In the genomic region with DNA sequence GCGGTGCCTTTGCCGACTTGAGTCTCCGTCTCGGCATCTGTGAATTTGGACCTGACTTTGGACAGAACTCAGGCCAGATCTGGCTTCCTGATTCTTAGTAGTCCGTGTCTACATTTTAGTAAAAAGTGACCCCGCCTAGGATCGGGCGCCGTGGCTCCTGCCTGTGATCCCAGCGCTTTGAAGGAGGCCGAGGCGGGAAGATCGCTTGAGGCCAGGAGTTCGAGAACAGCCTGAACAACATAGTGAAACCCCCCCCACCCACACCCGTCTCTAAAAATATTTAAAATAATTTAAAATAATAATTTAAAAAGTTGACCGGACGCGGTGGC, we compare ENCODE assay signal across 8 cellular contexts. TPM values are rescaled to one million over a fixed set of nuclear protein-coding genes. Genes with fewer than 3 reads are reported as not detected.
DNase-seq lines count a peak whose midpoint lies in the region; ATAC-seq and TF ChIP-seq lines count a peak whose summit lies in the region.

No MANE protein-coding gene starts in this region.

- DNase-seq in cardiac muscle cell (ENCODE audit: low read depth in 1 of 2, low spot score in 1 of 2) (no peak), gastrocnemius medialis (no peak), D341Med (ENCODE audit: low spot score) (no peak), cerebellar nuclear complex (lab: John Stamatoyannopoulos, UW) (no peak)
- no peak for DNase-seq in activated CD8-positive, alpha-beta memory T cell treated with anti-CD3 and anti-CD28 coated beads, Interleukin-2, amount 50 U/mL, for 4 hours
- no peak for DNase-seq in stimulated activated CD4-positive, alpha-beta T cell treated with anti-CD3 and anti-CD28 coated beads, Interleukin-4, amount 100 ng/mL, for 1 hour

- H3K27me3 ChIP-seq in cardiac muscle cell (no peaks in the 10 kb centered on the region), gastrocnemius medialis (no peaks in the 10 kb centered on the region)

- intact Hi-C loops in gastrocnemius medialis (cut with DNase I; ENCODE audit: low total_unique reads) = loop anchor here (1.0 to 5.0 kb wide), 4 partner anchors 85 to 856 kb away; a partner anchor contains a TSS

- no peak for TF ChIP-seq POLR2A in gastrocnemius medialis (IDR thresholded peaks at IDR 0.05)

- no peaks in the 10 kb centered on the region for H3K9me3 ChIP-seq in cardiac muscle cell (ENCODE audit: low read depth)
- no peaks in the 10 kb centered on the region for H3K9me3 ChIP-seq in gastrocnemius medialis

- H3K36me3 ChIP-seq in cardiac muscle cell (no peaks in the 10 kb centered on the region), gastrocnemius medialis (no peaks in the 10 kb centered on the region)

- no peaks in the 10 kb centered on the region for H3K4me1 ChIP-seq in cardiac muscle cell (ENCODE audit: low read depth)
- peaks cover 11% of the 10 kb centered on the region in 2 donors for H3K4me1 ChIP-seq in gastrocnemius medialis

- peak; percentile 5 for ATAC-seq in GM18517 (IDR thresholded peaks at IDR 0.05; ENCODE audit: unreplicated experiment)
- ATAC-seq in gastrocnemius medialis = peak; percentile 13

- no peak overlapping the region for H3K27ac ChIP-seq in cardiac muscle cell
- peak overlapping the region; percentile 89 to 100 (median 98) for H3K27ac ChIP-seq in gastrocnemius medialis

- in situ Hi-C loops in gastrocnemius medialis (cut with MboI; ENCODE audit: low sequenced_read_pairs in 4 of 4) = loop anchor here in 1 of 4 donors (10.0 kb wide), 1 partner anchor 48 kb away; a partner anchor contains a TSS

- H3K4me3 ChIP-seq in WI38 (ENCODE audit: low read depth, low read length) (peak overlapping the region; percentile 61), cardiac muscle cell (peak overlapping the region; percentile 21), gastrocnemius medialis (peak overlapping the region; percentile 64 to 81 (median 78))

- TF ChIP-seq CTCF in WI38 (IDR thresholded peaks at IDR 0.05; ENCODE audit: low read depth, low read length) = no peak
- no peak for TF ChIP-seq CTCF in cardiac muscle cell (IDR thresholded peaks at IDR 0.05; ENCODE audit: low read depth, low read length)
- TF ChIP-seq CTCF in gastrocnemius medialis (IDR thresholded peaks at IDR 0.05 in 4 of 5, conservative IDR thresholded peaks at IDR 0.05 in 1 of 5) = no peak

RNA-seq across cellular contexts. Expression of a gene that starts 0.8 kb away (rescaled TPM):
- total RNA-seq in cardiac muscle cell (250 and 281 TPM in 2 replicates), gastrocnemius medialis (10 to 100 TPM; 22.0 to 58.6 (median 42.5) TPM)
- 110 and 136 TPM in 2 replicates for polyA plus RNA-seq in cardiac muscle cell

RNA-seq across cellular contexts. Expression of a gene that starts 48.0 kb away (rescaled TPM):
- total RNA-seq in cardiac muscle cell = 73.6 and 161 TPM in 2 replicates
- 842 and 1,116 TPM in 2 replicates for polyA plus RNA-seq in cardiac muscle cell
- total RNA-seq in gastrocnemius medialis = 100 to 1,000 TPM; 106 to 173 (median 154) TPM

Comparison
In these comparisons a context has a peak if more than half of its experiments do, and no peak if none do; other contexts are left out.
1. H3K4me3 ChIP-seq: peak in every context shown above with its lines; median percentile 78 in gastrocnemius medialis; 61 in WI38; 21 in cardiac muscle cell.